Comparison of ENCODE assay signal across 20 cellular contexts in genomic region chr9:98228392-98229089, GRCh38. TPM values are rescaled to one million over a fixed set of nuclear protein-coding genes. Genes with fewer than 3 reads are reported as not detected.
DNase-seq lines count a peak whose midpoint lies in the region; ATAC-seq, FAIRE-seq and TF ChIP-seq lines count a peak whose summit lies in the region.
"Had no signal": no experiment of that assay in that cellular context is flagged by ENCODE, and none has a peak within 500 bp of the region (broad histone marks: within the 10 kb centered on the region; RNA-seq: fewer than 3 reads in every experiment).

No MANE protein-coding gene starts in this region.

- no peak for DNase-seq in WERI-Rb-1
- peak; percentile 77 for DNase-seq in HepG2 (ENCODE audit: low spot score)
- DNase-seq in sigmoid colon = peak; percentile 12
- no peak for DNase-seq in sciatic nerve (ENCODE audit: low spot score)
- DNase-seq in stimulated activated CD8-positive, alpha-beta memory T cell treated with anti-CD3 and anti-CD28 coated beads, Interleukin-4, amount 100 ng/mL, for 48 hours = no peak
- DNase-seq: activated CD4-positive, alpha-beta T cell treated with anti-CD3 and anti-CD28 coated beads, Interleukin-2, amount 10 ng/mL, durations not matched to agents 7 days and 5 days; activated CD8-positive, alpha-beta memory T cell treated with anti-CD3 and anti-CD28 coated beads, Interleukin-2, amount 10 ng/mL, durations not matched to agents 7 days and 5 days; activated naive CD4-positive, alpha-beta T cell treated with anti-CD3 and anti-CD28 coated beads, Interleukin-2, amount 50 U/mL, for 16 hours; caudate nucleus; CD8-positive, alpha-beta T cell; head of caudate nucleus; NCI-H1048; NCI-H187; occipital lobe; right cardiac atrium; SK-N-SH; stimulated activated naive CD8-positive, alpha-beta T cell treated with anti-CD3 and anti-CD28 coated beads, Interleukin-15, Interleukin-2, amounts not matched to agents 100 U/mL and 50 U/mL, for 24 hours had no signal

- no peaks in the 10 kb centered on the region for H3K4me1 ChIP-seq in HEK293 (ENCODE audit: control insufficient read depth, insufficient read depth, low read length)
- peaks cover 76% of the 10 kb centered on the region for H3K4me1 ChIP-seq in HepG2 (ENCODE audit: insufficient read depth, low read length)
- H3K4me1 ChIP-seq in sigmoid colon = no peaks in the 10 kb centered on the region

- POLR2A ChIA-PET in HEK293 (lab: Yijun Ruan, JAX) (no interaction called here), HepG2 (lab: Yijun Ruan, JAX) (interaction anchor here (0.6 to 5.2 kb wide), 17 partner anchors 9 to 245 kb away, joined by 3 to 71 read pairs (median 5); partner anchors contain the start of genes CORO2A, NANS, TBC1D2 and TRIM14)

- TF ChIP-seq RAD21 in HepG2 (CRISPR knock-in tag; IDR thresholded peaks at IDR 0.05) = 0 out of 2 replicates have a peak, but pooled peaks have one; percentile 7

- H3K9ac ChIP-seq in HepG2 (ENCODE audit: insufficient read depth, low read depth, low read length) = peak overlapping the region; percentile 68
- H3K9ac ChIP-seq: KMS-11, SK-N-SH had no signal

- H3K4me3 ChIP-seq in HEK293 (ENCODE audit: low read depth, low read length) (no peak overlapping the region), WERI-Rb-1 (ENCODE audit: low read depth, low read length) (no peak overlapping the region), HepG2 (replicated peaks in 1 of 3; ENCODE audit: insufficient read depth in 1 of 3, low read depth in 2 of 3, low read length in 3 of 3) (peak overlapping the region; percentile 9 to 42 (median 41); a peak in 5 of 6 replicates), sigmoid colon (no peak overlapping the region)

- H3K27ac ChIP-seq in HEK293 (ENCODE audit: extremely low read depth, low read depth, low read length) = no peak overlapping the region
- peak overlapping the region; percentile 13; the same call in 1 of the 2 replicates for H3K27ac ChIP-seq in WERI-Rb-1
- H3K27ac ChIP-seq in HepG2 (ENCODE audit: extremely low read length, insufficient read depth, low read length) = peak overlapping the region; percentile 92
- H3K27ac ChIP-seq in sigmoid colon = no peak overlapping the region
- H3K27ac ChIP-seq: KMS-11 had no signal

- TF ChIP-seq EP300 in HepG2 (IDR thresholded peaks at IDR 0.05; ENCODE audit: low read depth in 2 of 2, low read length in 2 of 2) (peak; percentile 21 to 55; a peak in 1 of 4 replicates), HepG2 (CRISPR knock-in tag; IDR thresholded peaks at IDR 0.05; ENCODE audit: borderline replicate concordance) (peak; percentile 62; the same call in 1 of the 2 replicates), sigmoid colon (IDR thresholded peaks at IDR 0.05) (no peak)

- intact Hi-C loops in HepG2 (cut with micrococcal nuclease; ENCODE audit: unreplicated experiment) = no loop called here
- intact Hi-C loops in sigmoid colon (cut with DNase I) = no loop called here
- intact Hi-C loops in sciatic nerve (cut with DNase I) = no loop called here

- no peak overlapping the region for H2AFZ ChIP-seq in HepG2 (ENCODE audit: low read length)

- no peaks in the 10 kb centered on the region for H4K20me1 ChIP-seq in HepG2 (ENCODE audit: insufficient read depth, low read length)

- no peaks in the 10 kb centered on the region for H3K9me3 ChIP-seq in HEK293 (ENCODE audit: control insufficient read depth, insufficient read depth, low read depth, low read length)
- no peaks in the 10 kb centered on the region for H3K9me3 ChIP-seq in WERI-Rb-1 (ENCODE audit: severe bottlenecking)
- no peaks in the 10 kb centered on the region for H3K9me3 ChIP-seq in HepG2 (ENCODE audit: low read length)
- H3K9me3 ChIP-seq in sigmoid colon = no peaks in the 10 kb centered on the region
- H3K9me3 ChIP-seq: SK-N-SH had no signal

- H3K27me3 ChIP-seq in WERI-Rb-1 (ENCODE audit: insufficient read depth, low read depth, severe bottlenecking) = no peaks in the 10 kb centered on the region
- no peaks in the 10 kb centered on the region for H3K27me3 ChIP-seq in HepG2 (ENCODE audit: control insufficient read depth in 1 of 2, insufficient read depth in 2 of 2, low read length in 2 of 2)
- H3K27me3 ChIP-seq in sigmoid colon = no peaks in the 10 kb centered on the region

- TSS peak; percentile 83 for BruUV-seq in HepG2 (replicated peaks; lab: Mats Ljungman, UMichigan)

- WGBS in HepG2 (ENCODE audit: low lambda C conversion rate) = 23% methylated on average over 7 of the region's 10 CpGs
- WGBS in sigmoid colon, 2 donors = 76 to 83% methylated on average over 10 of the region's 10 CpGs

- TF ChIP-seq POLR2A in HepG2 (IDR thresholded peaks at IDR 0.05; ENCODE audit: insufficient read depth in 1 of 2, low read depth in 2 of 2, low read length in 2 of 2) = peak in 1 of 2 experiments; percentile 49; a peak in 1 of 4 replicates
- TF ChIP-seq POLR2A in sigmoid colon (IDR thresholded peaks at IDR 0.05) = no peak

- H3K36me3 ChIP-seq in HEK293 (ENCODE audit: control insufficient read depth in 2 of 2, insufficient read depth in 1 of 2, low read length in 2 of 2) (peaks cover 0 to 7% of the 10 kb centered on the region in 2 experiments; a peak in 1 of 3 replicates), WERI-Rb-1 (peaks cover 24% of the 10 kb centered on the region), HepG2 (replicated peaks in 1 of 2; ENCODE audit: control insufficient read depth in 1 of 2, insufficient read depth in 2 of 2, low read length in 2 of 2) (peaks cover 0 to 1% of the 10 kb centered on the region in 2 experiments; a peak in 1 of 5 replicates), sigmoid colon (peaks cover 0 to 40% (median 2%) of the 10 kb centered on the region in 4 donors)

- TF ChIP-seq CTCF in HEK293 (tag by site-specific recombination; IDR thresholded peaks at IDR 0.05) (no peak), WERI-Rb-1 (IDR thresholded peaks at IDR 0.05; ENCODE audit: low read depth, low read length) (no peak), HepG2 (CRISPR knock-in tag; IDR thresholded peaks at IDR 0.05) (no peak), sigmoid colon (IDR thresholded peaks at IDR 0.05) (no peak)

- FAIRE-seq in HepG2 (lab: Jason Lieb, UNC) = no peak

- H3K79me2 ChIP-seq in HepG2 (ENCODE audit: insufficient read depth, low read length) = no peaks in the 10 kb centered on the region

- peak overlapping the region; percentile 76 for H3K4me2 ChIP-seq in HepG2 (ENCODE audit: low read depth, low read length)
- H3K4me2 ChIP-seq: KMS-11, SK-N-SH had no signal

- ATAC-seq in HepG2 = peak; percentile 85
- no peak for ATAC-seq in sciatic nerve
- ATAC-seq in GM19395 (IDR thresholded peaks at IDR 0.05; ENCODE audit: unreplicated experiment) = no peak
- ATAC-seq: activated CD8-positive, alpha-beta memory T cell treated with anti-CD3 and anti-CD28 coated beads, Interleukin-2, amount 10 ng/mL, durations not matched to agents 7 days and 5 days; CD8-positive, alpha-beta T cell; right cardiac atrium; stimulated activated naive CD8-positive, alpha-beta T cell treated with anti-CD3 and anti-CD28 coated beads, Interleukin-15, Interleukin-2, amounts not matched to agents 100 U/mL and 50 U/mL, for 24 hours had no signal

- in situ Hi-C loops in HepG2 (cut with HindIII; ENCODE audit: extremely low pct_ligation_motif_present, low pct_unique_long_range_greater_than_20kb) = no loop called here

- CTCF ChIA-PET in HEK293 (lab: Yijun Ruan, JAX) (interaction anchor here (0.6 to 1.0 kb wide), 2 partner anchors 9 to 110 kb away, joined by 3 to 8 read pairs; partner anchors contain the start of gene TRIM14), HepG2 (lab: Yijun Ruan, JAX; ENCODE audit: low intra/inter-chr PET ratio, low total read pairs) (no interaction called here)

RNA-seq across cellular contexts. Expression of gene TBC1D2, which starts 26.9 kb away (rescaled TPM):
- 2.2 and 2.8 TPM in 2 replicates for total RNA-seq in HepG2 (2016; rRNA removed; fragmentation: Illumina TruSeq; extraction: Trizol)
- 0.51 and 0.62 TPM in 2 replicates for total RNA-seq in HepG2 (2016; cell fraction: cytosol; rRNA removed; fragmentation: Illumina TruSeq; extraction: Trizol; ENCODE audit: low read depth)
- total RNA-seq in HepG2 (2016; cell fraction: insoluble cytoplasmic fraction; rRNA removed; fragmentation: Illumina TruSeq; extraction: Trizol) = 2.1 and 2.6 TPM in 2 replicates
- 1.1 and 1.2 TPM in 2 replicates for total RNA-seq in HepG2 (2016; cell fraction: membrane; rRNA removed; fragmentation: Illumina TruSeq; extraction: Trizol)
- total RNA-seq in HepG2 (2016; cell fraction: nucleus; rRNA removed; fragmentation: Illumina TruSeq; extraction: Trizol) = 2.2 and 2.8 TPM in 2 replicates
- 2.0 and 2.8 TPM in 2 replicates for polyA plus RNA-seq in HepG2 (2011; rRNA removed)
- 1.5 and 2.0 TPM in 2 replicates for polyA plus RNA-seq in HepG2 (2011; cell fraction: cytosol; rRNA removed)
- 5.2 and 5.6 TPM in 2 replicates for polyA plus RNA-seq in HepG2 (2011; cell fraction: nucleus; rRNA removed)
- polyA plus RNA-seq in HepG2 (2012) = 1.9 and 2.1 TPM in 2 replicates
- polyA plus RNA-seq in HepG2 (2016; cell fraction: cytosol; fragmentation: Illumina TruSeq; extraction: Trizol; ENCODE audit: low read depth) = 0.31 and 0.54 TPM in 2 replicates
- 2.9 and 3.0 TPM in 2 replicates for polyA plus RNA-seq in HepG2 (2016; cell fraction: insoluble cytoplasmic fraction; fragmentation: Illumina TruSeq; extraction: Trizol; ENCODE audit: low read depth)
- 0.96 and 1.1 TPM in 2 replicates for polyA plus RNA-seq in HepG2 (2016; cell fraction: membrane; fragmentation: Illumina TruSeq; extraction: Trizol; ENCODE audit: low read depth)
- 3.1 and 3.8 TPM in 2 replicates for polyA plus RNA-seq in HepG2 (2016; cell fraction: nucleus; fragmentation: Illumina TruSeq; extraction: Trizol; ENCODE audit: insufficient read depth, low read depth)
- 6.2 and 19.2 TPM in 2 replicates for polyA minus RNA-seq in HepG2 (2011; rRNA and poly(A)+ RNA removed; ENCODE audit: low replicate concordance)
- polyA minus RNA-seq in HepG2 (2011; cell fraction: cytosol; rRNA and poly(A)+ RNA removed) = 1.1 TPM in 2 replicates
- polyA minus RNA-seq in HepG2 (2011; cell fraction: nucleus; rRNA and poly(A)+ RNA removed) = 3.1 and 4.0 TPM in 2 replicates
- total RNA-seq in sigmoid colon = 10 to 100 TPM in 1 of 4 donors, 1 to 10 TPM in 3; 4.8 to 13.8 (median 5.3) TPM
- polyA plus RNA-seq in sigmoid colon = 10 to 100 TPM; 13.3 to 23.8 (median 15.0) TPM
- 16.3 TPM for total RNA-seq in sciatic nerve

RNA-seq across cellular contexts. Expression of gene CORO2A, which starts 36.1 kb away (rescaled TPM):
- total RNA-seq in HepG2 (2016; rRNA removed; fragmentation: Illumina TruSeq; extraction: Trizol) (14.4 and 19.8 TPM in 2 replicates), sigmoid colon (1 to 10 TPM; 1.2 to 1.8 (median 1.4) TPM), sciatic nerve (3.7 TPM)
- 3.5 and 3.6 TPM in 2 replicates for total RNA-seq in HepG2 (2016; cell fraction: cytosol; rRNA removed; fragmentation: Illumina TruSeq; extraction: Trizol; ENCODE audit: low read depth)
- total RNA-seq in HepG2 (2016; cell fraction: insoluble cytoplasmic fraction; rRNA removed; fragmentation: Illumina TruSeq; extraction: Trizol) = 14.0 and 19.0 TPM in 2 replicates
- total RNA-seq in HepG2 (2016; cell fraction: membrane; rRNA removed; fragmentation: Illumina TruSeq; extraction: Trizol) = 12.4 and 12.5 TPM in 2 replicates
- total RNA-seq in HepG2 (2016; cell fraction: nucleus; rRNA removed; fragmentation: Illumina TruSeq; extraction: Trizol) = 8.5 and 10.2 TPM in 2 replicates
- polyA plus RNA-seq in HepG2 (2011; rRNA removed) (12.9 and 15.3 TPM in 2 replicates), sigmoid colon (10 to 100 TPM; 16.8 to 39.6 (median 33.3) TPM)
- polyA plus RNA-seq in HepG2 (2011; cell fraction: cytosol; rRNA removed) = 12.3 and 15.4 TPM in 2 replicates
- polyA plus RNA-seq in HepG2 (2011; cell fraction: nucleus; rRNA removed) = 7.9 and 8.1 TPM in 2 replicates
- 5.9 and 8.4 TPM in 2 replicates for polyA plus RNA-seq in HepG2 (2012)
- polyA plus RNA-seq in HepG2 (2016; cell fraction: cytosol; fragmentation: Illumina TruSeq; extraction: Trizol; ENCODE audit: low read depth) = 5.6 TPM in 2 replicates
- 21.2 and 23.2 TPM in 2 replicates for polyA plus RNA-seq in HepG2 (2016; cell fraction: insoluble cytoplasmic fraction; fragmentation: Illumina TruSeq; extraction: Trizol; ENCODE audit: low read depth)
- polyA plus RNA-seq in HepG2 (2016; cell fraction: membrane; fragmentation: Illumina TruSeq; extraction: Trizol; ENCODE audit: low read depth) = 9.4 and 10.3 TPM in 2 replicates
- 21.7 and 22.4 TPM in 2 replicates for polyA plus RNA-seq in HepG2 (2016; cell fraction: nucleus; fragmentation: Illumina TruSeq; extraction: Trizol; ENCODE audit: insufficient read depth, low read depth)
- polyA minus RNA-seq in HepG2 (2011; rRNA and poly(A)+ RNA removed; ENCODE audit: low replicate concordance) = 7.1 and 26.4 TPM in 2 replicates
- 9.8 and 10.3 TPM in 2 replicates for polyA minus RNA-seq in HepG2 (2011; cell fraction: cytosol; rRNA and poly(A)+ RNA removed)
- polyA minus RNA-seq in HepG2 (2011; cell fraction: nucleus; rRNA and poly(A)+ RNA removed) = 4.6 and 5.3 TPM in 2 replicates

Comparison
In these comparisons a context has a peak if more than half of its experiments do, and no peak if none do; other contexts are left out.
1. H3K27ac ChIP-seq: peak in WERI-Rb-1 (single experiment) and HepG2 (single experiment); none in HEK293 (single experiment) and sigmoid colon (0 of 4).
2. H3K4me3 ChIP-seq: peak in HepG2 (3 of 3); none in HEK293 (single experiment), WERI-Rb-1 (single experiment) and sigmoid colon (0 of 4).
3. DNase-seq: peak in HepG2 (single experiment) and sigmoid colon (single experiment); none in WERI-Rb-1 (single experiment), sciatic nerve (single experiment) and stimulated activated CD8-positive, alpha-beta memory T cell treated with anti-CD3 and anti-CD28 coated beads, Interleukin-4, amount 100 ng/mL, for 48 hours (single experiment).
4. Of the 63 proteins assayed by ChIP-seq in both HepG2 and HEK293: peak only in HepG2: MEIS1, PATZ1, ZBTB21, ZNF510, ZNF768 and ZNF777; only in HEK293: none; in both: none; in neither: 57.